14 cellular contexts compared by ENCODE assay signal in the genomic region with DNA sequence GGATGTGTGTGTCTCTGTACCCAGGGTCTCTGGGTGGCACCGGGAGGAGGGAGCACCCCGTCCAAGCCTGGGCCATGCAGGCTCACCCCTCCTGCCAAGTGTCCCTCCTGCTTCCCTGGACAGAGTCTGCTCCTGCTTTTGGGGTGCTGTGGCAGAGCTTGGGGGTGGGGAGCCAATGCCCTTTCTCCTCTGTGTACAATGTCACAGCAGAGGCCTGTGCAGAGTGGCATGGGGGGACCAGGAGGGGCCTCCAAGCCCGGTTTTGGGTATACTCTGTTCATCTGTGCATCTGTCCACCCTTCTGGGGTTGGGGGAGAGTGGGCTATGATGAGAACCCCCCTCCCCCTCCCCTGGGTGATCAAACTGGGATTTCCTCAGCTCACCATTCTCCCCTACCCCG. TPM values are rescaled to one million over a fixed set of nuclear protein-coding genes. Genes with fewer than 3 reads are reported as not detected.
DNase-seq lines count a peak whose midpoint lies in the region; ATAC-seq and TF ChIP-seq lines count a peak whose summit lies in the region.
"Had no signal": no experiment of that assay in that cellular context is flagged by ENCODE, and none has a peak within 500 bp of the region (broad histone marks: within the 10 kb centered on the region; RNA-seq: fewer than 3 reads in every experiment).

No MANE protein-coding gene starts in this region.

- H3K36me3 Mint-ChIP-seq in activated T-helper 17 cell treated with anti-CD3 and anti-CD28 coated beads, Interleukin-2, amount 50 U/mL, for 72 hours (ENCODE audit: low read depth) = no peaks in the 10 kb centered on the region
- H3K36me3 Mint-ChIP-seq in nephron progenitor cell (ENCODE audit: low read depth) = no peaks in the 10 kb centered on the region
- H3K36me3 Mint-ChIP-seq in stimulated activated naive B cell treated with anti-CD40 and anti-IgM and Interleukin-4, amounts not matched to agents 10 μg/mL and 1 μg/mL and 100 μg/mL, for 72 hours = peaks cover 26 to 42% of the 10 kb centered on the region in 2 donors

- DNase-seq in G401 (ENCODE audit: low spot score) (peak; percentile 28), nephron progenitor cell (no peak), LoVo (ENCODE audit: low spot score) (no peak), COR-L47 (lab: John Stamatoyannopoulos, UW) (no peak)
- DNase-seq in stimulated activated naive B cell treated with anti-CD40 and anti-IgM and Interleukin-4, amounts not matched to agents 10 μg/mL and 1 μg/mL and 100 μg/mL, for 72 hours = no peak
- DNase-seq: CD8-positive, alpha-beta memory T cell; DMS79 treated with DMSO at 0.1 percent for 48 hours; NCI-H1048; NCI-H2029; NCI-H526 treated with DMSO at 0.1 percent for 48 hours; Right ventricle myocardium superior had no signal

- no peaks in the 10 kb centered on the region for H3K9me3 Mint-ChIP-seq in activated T-helper 17 cell treated with anti-CD3 and anti-CD28 coated beads, Interleukin-2, amount 50 U/mL, for 72 hours
- no peaks in the 10 kb centered on the region for H3K9me3 Mint-ChIP-seq in nephron progenitor cell
- H3K9me3 Mint-ChIP-seq in stimulated activated naive B cell treated with anti-CD40 and anti-IgM and Interleukin-4, amounts not matched to agents 10 μg/mL and 1 μg/mL and 100 μg/mL, for 72 hours = no peaks in the 10 kb centered on the region
- H3K9me3 Mint-ChIP-seq: CD8-positive, alpha-beta memory T cell had no signal

- peaks cover 8% of the 10 kb centered on the region for H3K4me1 Mint-ChIP-seq in activated T-helper 17 cell treated with anti-CD3 and anti-CD28 coated beads, Interleukin-2, amount 50 U/mL, for 72 hours
- H3K4me1 Mint-ChIP-seq in nephron progenitor cell = peaks cover 50% of the 10 kb centered on the region
- peaks cover 5% of the 10 kb centered on the region in 2 donors for H3K4me1 Mint-ChIP-seq in stimulated activated naive B cell treated with anti-CD40 and anti-IgM and Interleukin-4, amounts not matched to agents 10 μg/mL and 1 μg/mL and 100 μg/mL, for 72 hours

- no peak for ATAC-seq in activated T-helper 17 cell treated with anti-CD3 and anti-CD28 coated beads, Interleukin-2, amount 50 U/mL, for 72 hours (replicated peaks)
- ATAC-seq in stimulated activated naive B cell treated with anti-CD40 and anti-IgM and Interleukin-4, amounts not matched to agents 10 μg/mL and 1 μg/mL and 100 μg/mL, for 72 hours (replicated peaks) = no peak
- ATAC-seq in GM21825 (IDR thresholded peaks at IDR 0.05; ENCODE audit: unreplicated experiment) = no peak

- in situ Hi-C loops in G401 (cut with HindIII; ENCODE audit: low sequenced_read_pairs) = no loop called here

- TF ChIP-seq CTCF in nephron progenitor cell (IDR thresholded peaks at IDR 0.05) = no peak

- H3K27ac Mint-ChIP-seq in activated T-helper 17 cell treated with anti-CD3 and anti-CD28 coated beads, Interleukin-2, amount 50 U/mL, for 72 hours = peak overlapping the region; percentile 19
- H3K27ac Mint-ChIP-seq in nephron progenitor cell = no peak overlapping the region
- H3K27ac Mint-ChIP-seq in stimulated activated naive B cell treated with anti-CD40 and anti-IgM and Interleukin-4, amounts not matched to agents 10 μg/mL and 1 μg/mL and 100 μg/mL, for 72 hours = peak overlapping the region; percentile 68
- H3K27ac Mint-ChIP-seq: IgD-negative memory B cell had no signal

- H3K4me3 Mint-ChIP-seq in activated T-helper 17 cell treated with anti-CD3 and anti-CD28 coated beads, Interleukin-2, amount 50 U/mL, for 72 hours = no peak overlapping the region
- peak overlapping the region; percentile 21 for H3K4me3 Mint-ChIP-seq in nephron progenitor cell
- no peak overlapping the region for H3K4me3 Mint-ChIP-seq in stimulated activated naive B cell treated with anti-CD40 and anti-IgM and Interleukin-4, amounts not matched to agents 10 μg/mL and 1 μg/mL and 100 μg/mL, for 72 hours
- H3K4me3 Mint-ChIP-seq: CD8-positive, alpha-beta memory T cell had no signal

- no peaks in the 10 kb centered on the region for H3K27me3 Mint-ChIP-seq in activated T-helper 17 cell treated with anti-CD3 and anti-CD28 coated beads, Interleukin-2, amount 50 U/mL, for 72 hours
- H3K27me3 Mint-ChIP-seq in nephron progenitor cell (ENCODE audit: low read depth, poor library complexity) = peaks cover 8% of the 10 kb centered on the region
- peaks cover 22 to 25% of the 10 kb centered on the region in 2 donors for H3K27me3 Mint-ChIP-seq in stimulated activated naive B cell treated with anti-CD40 and anti-IgM and Interleukin-4, amounts not matched to agents 10 μg/mL and 1 μg/mL and 100 μg/mL, for 72 hours

RNA-seq across cellular contexts. Expression of a gene that starts 33.5 kb away (rescaled TPM):
- 7.6 and 10.7 TPM in 2 replicates for total RNA-seq in G401 (2014; rRNA removed; shearing (Covaris generic))
- total RNA-seq in activated T-helper 17 cell treated with anti-CD3 and anti-CD28 coated beads, Interleukin-2, amount 50 U/mL, for 72 hours = 1 to 10 TPM; 9.0 to 9.1 TPM

RNA-seq across cellular contexts. Expression of a gene that starts 49.3 kb away (rescaled TPM):
- total RNA-seq in G401 (2014; rRNA removed; shearing (Covaris generic)) = 141 and 143 TPM in 2 replicates
- total RNA-seq in activated T-helper 17 cell treated with anti-CD3 and anti-CD28 coated beads, Interleukin-2, amount 50 U/mL, for 72 hours = 10 to 100 TPM; 71.5 to 99.6 TPM

RNA-seq across cellular contexts. Expression of a gene that starts 50.5 kb away (rescaled TPM):
- 298 and 319 TPM in 2 replicates for total RNA-seq in G401 (2014; rRNA removed; shearing (Covaris generic))
- 100 to 1,000 TPM; 140 to 226 TPM for total RNA-seq in activated T-helper 17 cell treated with anti-CD3 and anti-CD28 coated beads, Interleukin-2, amount 50 U/mL, for 72 hours
